Comparison of ENCODE assay signal across 16 cellular contexts in genomic region chr6:150177260-150178246, GRCh38. TPM values are rescaled to one million over a fixed set of nuclear protein-coding genes. Genes with fewer than 3 reads are reported as not detected.
DNase-seq lines count a peak whose midpoint lies in the region; ATAC-seq and TF ChIP-seq lines count a peak whose summit lies in the region.
"Had no signal": no experiment of that assay in that cellular context is flagged by ENCODE, and none has a peak within 500 bp of the region (broad histone marks: within the 10 kb centered on the region; RNA-seq: fewer than 3 reads in every experiment).

No MANE protein-coding gene starts in this region.

- no peaks in the 10 kb centered on the region for H3K36me3 ChIP-seq in HAP-1 (replicated peaks)
- H3K36me3 ChIP-seq: tibial artery had no signal

- peaks cover 25% of the 10 kb centered on the region for H3K4me1 Mint-ChIP-seq in mesothelial cell of epicardium

- in situ Hi-C loops in ACHN (cut with HindIII; ENCODE audit: low pct_ligation_motif_present, low pct_unique_long_range_greater_than_20kb, low sequenced_read_pairs): no loop called here
- in situ Hi-C loops in HAP-1 (cut with MboI; ENCODE audit: low sequenced_read_pairs): no loop called here

- TF ChIP-seq CTCF in epithelial cell of proximal tubule (conservative IDR thresholded peaks at IDR 0.05; ENCODE audit: low read depth, low read length) (no peak), mesothelial cell of epicardium (IDR thresholded peaks at IDR 0.05; ENCODE audit: unreplicated experiment) (no peak)

- no peaks in the 10 kb centered on the region for H3K9me3 ChIP-seq in HAP-1
- H3K9me3 ChIP-seq: tibial artery had no signal

- no peaks in the 10 kb centered on the region for H3K4me1 ChIP-seq in HAP-1
- H3K4me1 ChIP-seq: tibial artery had no signal

- ATAC-seq in GM19328 (IDR thresholded peaks at IDR 0.05; ENCODE audit: unreplicated experiment) (no peak), GM18858 (IDR thresholded peaks at IDR 0.05; ENCODE audit: unreplicated experiment) (no peak)

- H3K27me3 Mint-ChIP-seq in mesothelial cell of epicardium (ENCODE audit: low read depth): no peaks in the 10 kb centered on the region
- H3K27me3 Mint-ChIP-seq: memory B cell had no signal

- no peaks in the 10 kb centered on the region for H3K9me3 Mint-ChIP-seq in mesothelial cell of epicardium
- H3K9me3 Mint-ChIP-seq: dendritic cell treated with granulocyte-macrophage colony-stimulating factor and Interleukin-4, amounts not matched to agents 40 ng/mL and 50 ng/mL, for 4 days; memory B cell; T-helper 1 cell treated with Interleukin-12 subunit alpha and Interleukin-12 subunit beta and Interleukin-4 antibody, amounts not matched to agents 30 μg/mL and 1 μg/mL, for 36 hours had no signal

- no peak overlapping the region for H3K4me3 Mint-ChIP-seq in mesothelial cell of epicardium
- H3K4me3 Mint-ChIP-seq: dendritic cell treated with granulocyte-macrophage colony-stimulating factor and Interleukin-4, amounts not matched to agents 40 ng/mL and 50 ng/mL, for 4 days; memory B cell; T-helper 1 cell treated with Interleukin-12 subunit alpha and Interleukin-12 subunit beta and Interleukin-4 antibody, amounts not matched to agents 30 μg/mL and 1 μg/mL, for 36 hours had no signal

- DNase-seq in ACHN (peak; percentile 79), HT-29 (ENCODE audit: low spot score) (peak; percentile 45), epithelial cell of proximal tubule (ENCODE audit: low read depth) (peak; percentile 87), mesothelial cell of epicardium (ENCODE audit: low spot score in 2 of 2, unreplicated experiment in 2 of 2) (no peak), H4 (ENCODE audit: low spot score) (no peak), HAP-1 (ENCODE audit: low spot score in 2 of 2) (no peak)
- DNase-seq: activated CD4-positive, alpha-beta T cell treated with anti-CD3 and anti-CD28 coated beads, Interleukin-2, amount 50 U/mL, for 4 hours; AML-193; foreskin fibroblast; tibial artery had no signal

- peak overlapping the region; percentile 78 for H3K27ac Mint-ChIP-seq in mesothelial cell of epicardium
- H3K27ac Mint-ChIP-seq: dendritic cell treated with granulocyte-macrophage colony-stimulating factor and Interleukin-4, amounts not matched to agents 40 ng/mL and 50 ng/mL, for 4 days; memory B cell; T-helper 1 cell treated with Interleukin-12 subunit alpha and Interleukin-12 subunit beta and Interleukin-4 antibody, amounts not matched to agents 30 μg/mL and 1 μg/mL, for 36 hours had no signal

- no peaks in the 10 kb centered on the region for H3K27me3 ChIP-seq in HAP-1 (ENCODE audit: low read depth)
- H3K27me3 ChIP-seq: tibial artery had no signal

- no peak overlapping the region for H3K4me3 ChIP-seq in epithelial cell of proximal tubule (ENCODE audit: low read depth, low read length)
- H3K4me3 ChIP-seq in HAP-1: no peak overlapping the region
- H3K4me3 ChIP-seq: tibial artery had no signal

- H3K36me3 Mint-ChIP-seq in mesothelial cell of epicardium: no peaks in the 10 kb centered on the region
- H3K36me3 Mint-ChIP-seq: memory B cell had no signal

RNA-seq across cellular contexts. Expression of gene PPP1R14C, which starts 34.7 kb away (rescaled TPM):
- 0.08 and 0.20 TPM in 2 replicates for total RNA-seq in HT-29 (2014; rRNA removed; shearing (Covaris generic))
- total RNA-seq in epithelial cell of proximal tubule (26.3 and 27.0 TPM in 2 replicates), mesothelial cell of epicardium (0.16 to 0.38 TPM (median 0.27 TPM) in 3 replicates)
- total RNA-seq in H4 (2014; rRNA removed; shearing (Covaris generic)): not detected in 2 replicates
- total RNA-seq: G401 had no signal

Comparison
In these comparisons a context has a peak if more than half of its experiments do, and no peak if none do; other contexts are left out.
1. DNase-seq: peak in ACHN (single experiment), HT-29 (single experiment) and epithelial cell of proximal tubule (single experiment); none in mesothelial cell of epicardium (0 of 2), H4 (single experiment) and HAP-1 (0 of 2).
2. RNA of gene PPP1R14C, which starts 34.7 kb away (total RNA-seq): 26.3 to 27.0 TPM in epithelial cell of proximal tubule; 0.16 to 0.38 TPM in mesothelial cell of epicardium, 0.08 to 0.20 TPM in HT-29 and not detected in H4; every median in the first group is over 10 times any median in the second.